In genomic region chr7:142557971-142558582, GRCh38 we compare ENCODE assay signal across 8 cellular contexts.
A peak's percentile ranks its signal among the peaks of the same experiment; 100 is the strongest.
DNase-seq lines count a peak whose midpoint lies in the region; ATAC-seq, FAIRE-seq and TF ChIP-seq lines count a peak whose summit lies in the region.

No MANE protein-coding gene starts in this region.

- WGBS in body of pancreas, 2 donors, result 33 to 42% methylated on average over 5 of the region's 5 CpGs
- 34 to 47% methylated on average over 5 of the region's 5 CpGs for WGBS in upper lobe of left lung, 2 donors

- H3K4me3 ChIP-seq in body of pancreas (no peak overlapping the region), upper lobe of left lung (no peak overlapping the region)

- ATAC-seq in GM19397 (IDR thresholded peaks at IDR 0.05; ENCODE audit: unreplicated experiment) (peak; percentile 92), HG03432 (IDR thresholded peaks at IDR 0.05; ENCODE audit: unreplicated experiment) (peak; percentile 85), body of pancreas (peak; percentile 79), upper lobe of left lung (ENCODE audit: low FRiP score in 2 of 2) (peak; percentile 61 to 70), sciatic nerve (no peak)

- TF ChIP-seq EP300 in upper lobe of left lung (IDR thresholded peaks at IDR 0.05), result no peak

- TF ChIP-seq CTCF in D721Med (IDR thresholded peaks at IDR 0.05; ENCODE audit: insufficient read depth, missing control alignments) (peak; percentile 65), body of pancreas (IDR thresholded peaks at IDR 0.05) (peak; percentile 53 to 69 (median 65)), upper lobe of left lung (IDR thresholded peaks at IDR 0.05) (peak in 5 of 6 experiments; percentile 32 to 42 (median 37))

- DNase-seq in D721Med (ENCODE audit: insufficient read length, low spot score), result no peak
- DNase-seq in T follicular helper cell (ENCODE audit: low read depth), result peak; percentile 36
- peak; percentile 57 to 72 (median 70) for DNase-seq in body of pancreas
- peak; percentile 43 to 66 for DNase-seq in lung microvascular endothelial cell (ENCODE audit: low read depth in 2 of 2)
- DNase-seq in upper lobe of left lung, result peak in 1 of 2 donors; percentile 45
- no peak for DNase-seq in sciatic nerve (ENCODE audit: low spot score)

- peaks cover 15% of the 10 kb centered on the region for H3K4me1 ChIP-seq in body of pancreas
- no peaks in the 10 kb centered on the region for H3K4me1 ChIP-seq in upper lobe of left lung

- intact Hi-C loops in body of pancreas (cut with DNase I) (no loop called here), sciatic nerve (cut with DNase I) (no loop called here)

- H3K27me3 ChIP-seq in body of pancreas, result no peaks in the 10 kb centered on the region
- H3K27me3 ChIP-seq in upper lobe of left lung, result no peaks in the 10 kb centered on the region

- H3K36me3 ChIP-seq in body of pancreas (replicated peaks in 1 of 2; ENCODE audit: insufficient read depth in 1 of 2, low read depth in 2 of 2), result no peaks in the 10 kb centered on the region
- no peaks in the 10 kb centered on the region for H3K36me3 ChIP-seq in upper lobe of left lung

- no peak for FAIRE-seq in D721Med (lab: Jason Lieb, UNC)

- H3K9me3 ChIP-seq in body of pancreas, result no peaks in the 10 kb centered on the region
- H3K9me3 ChIP-seq in upper lobe of left lung, result no peaks in the 10 kb centered on the region

- TF ChIP-seq POLR2A in body of pancreas (IDR thresholded peaks at IDR 0.05), result no peak
- no peak for TF ChIP-seq POLR2A in upper lobe of left lung (IDR thresholded peaks at IDR 0.05)

- no peak overlapping the region for H3K27ac ChIP-seq in body of pancreas
- no peak overlapping the region for H3K27ac ChIP-seq in upper lobe of left lung

Comparison
In these comparisons a context has a peak if more than half of its experiments do, and no peak if none do; other contexts are left out.
1. DNase-seq: peak in T follicular helper cell (single experiment), body of pancreas (4 of 4) and lung microvascular endothelial cell (2 of 2); none in D721Med (single experiment) and sciatic nerve (single experiment).
2. Peak in every context shown above with its lines, with median percentiles within 50 percentile points of each other: CTCF ChIP-seq.